Comparison of ENCODE assay signal across 8 cellular contexts in the genomic region with DNA sequence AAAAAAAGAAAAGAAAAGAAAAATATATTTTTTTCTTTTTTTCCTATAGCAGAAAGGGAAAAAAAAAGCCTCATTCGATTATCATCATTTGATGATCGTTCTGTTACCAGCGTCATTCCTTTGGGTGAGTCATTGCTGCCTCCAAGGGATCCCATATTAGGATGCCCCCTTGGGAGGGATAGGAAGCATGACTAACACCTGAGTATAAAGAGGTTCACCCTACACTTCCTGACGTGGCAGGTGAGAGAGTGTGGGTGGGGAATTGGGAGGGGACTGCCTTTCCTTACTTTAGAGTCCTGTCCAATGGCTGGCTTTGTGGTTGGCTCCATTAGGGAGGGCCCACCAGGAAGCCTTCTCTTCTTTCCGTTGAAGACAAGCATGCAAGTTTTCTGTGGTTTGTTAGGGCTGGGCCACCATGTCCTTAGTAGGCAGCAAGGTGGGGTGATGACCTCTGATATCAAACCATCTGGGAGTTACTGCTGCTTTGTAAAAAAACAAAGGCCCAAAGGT. TPM values are rescaled to one million over a fixed set of nuclear protein-coding genes. Genes with fewer than 3 reads are reported as not detected.
DNase-seq lines count a peak whose midpoint lies in the region; ATAC-seq, FAIRE-seq and TF ChIP-seq lines count a peak whose summit lies in the region.

No MANE protein-coding gene starts in this region.

- FAIRE-seq in GM19239 (lab: Jason Lieb, UNC), result peak; percentile 40

- H3K27me3 ChIP-seq in RWPE2 (ENCODE audit: insufficient read depth, poor library complexity, severe bottlenecking) (no peaks in the 10 kb centered on the region), thyroid gland (no peaks in the 10 kb centered on the region)

- TF ChIP-seq POLR2A in thyroid gland (IDR thresholded peaks at IDR 0.05), result no peak

- 80 to 84% methylated on average over 5 of the region's 5 CpGs for WGBS in thyroid gland, 2 donors

- DNase-seq in GM19239 (ENCODE audit: insufficient read length, low spot score) (no peak), RWPE2 (ENCODE audit: low spot score) (peak; percentile 96), epithelial cell of esophagus (ENCODE audit: low read depth) (peak; percentile 98), NCI-H526 treated with DMSO at 0.1 percent for 48 hours (lab: John Stamatoyannopoulos, UW) (no peak), amygdala (lab: John Stamatoyannopoulos, UW) (no peak), thyroid gland (no peak)
- peak; percentile 6 for DNase-seq in stimulated activated CD4-positive, alpha-beta T cell treated with anti-CD3 and anti-CD28 coated beads, Interleukin-4, amount 100 ng/mL, for 1 hour

- no peak overlapping the region for H3K4me3 ChIP-seq in RWPE2 (ENCODE audit: severe bottlenecking)
- H3K4me3 ChIP-seq in epithelial cell of esophagus (ENCODE audit: low read length), result no peak overlapping the region
- no peak overlapping the region for H3K4me3 ChIP-seq in thyroid gland (replicated peaks in 1 of 3)

- H3K36me3 ChIP-seq in RWPE2 (ENCODE audit: low read depth) (no peaks in the 10 kb centered on the region), thyroid gland (no peaks in the 10 kb centered on the region)

- H3K27ac ChIP-seq in RWPE2 (ENCODE audit: poor library complexity, severe bottlenecking) (peak overlapping the region; percentile 66), thyroid gland (no peak overlapping the region)

- peak; percentile 94 for ATAC-seq in RWPE2 (ENCODE audit: low read depth)
- no peak for ATAC-seq in HG03469 (IDR thresholded peaks at IDR 0.05; ENCODE audit: unreplicated experiment)

- peaks cover 34% of the 10 kb centered on the region for H3K4me1 ChIP-seq in RWPE2 (ENCODE audit: insufficient read depth, poor library complexity, severe bottlenecking)
- peaks cover 0 to 1% of the 10 kb centered on the region in 2 donors for H3K4me1 ChIP-seq in thyroid gland

- TF ChIP-seq CTCF in RWPE2 (IDR thresholded peaks at IDR 0.05; ENCODE audit: poor library complexity, severe bottlenecking) (no peak), epithelial cell of esophagus (IDR thresholded peaks at IDR 0.05; ENCODE audit: insufficient read depth, low read depth, low read length, missing control alignments) (no peak), thyroid gland (IDR thresholded peaks at IDR 0.05) (no peak)

- no peaks in the 10 kb centered on the region for H3K9me3 ChIP-seq in RWPE2 (ENCODE audit: severe bottlenecking)
- H3K9me3 ChIP-seq in thyroid gland, result no peaks in the 10 kb centered on the region

- intact Hi-C loops in thyroid gland (cut with DNase I), result no loop called here

RNA-seq across cellular contexts. Expression of gene FUT8, which starts 56.1 kb away (rescaled TPM):
- total RNA-seq in thyroid gland, result 10 to 100 TPM; 29.2 to 55.5 (median 41.1) TPM

Comparison
In these comparisons a context has a peak if more than half of its experiments do, and no peak if none do; other contexts are left out.
1. DNase-seq: peak in RWPE2 (single experiment), epithelial cell of esophagus (single experiment) and stimulated activated CD4-positive, alpha-beta T cell treated with anti-CD3 and anti-CD28 coated beads, Interleukin-4, amount 100 ng/mL, for 1 hour (single experiment); none in GM19239 (single experiment), NCI-H526 treated with DMSO at 0.1 percent for 48 hours (single experiment), amygdala (0 of 56) and thyroid gland (0 of 2).